Comparison of ENCODE assay signal across 26 cellular contexts in the genomic region with DNA sequence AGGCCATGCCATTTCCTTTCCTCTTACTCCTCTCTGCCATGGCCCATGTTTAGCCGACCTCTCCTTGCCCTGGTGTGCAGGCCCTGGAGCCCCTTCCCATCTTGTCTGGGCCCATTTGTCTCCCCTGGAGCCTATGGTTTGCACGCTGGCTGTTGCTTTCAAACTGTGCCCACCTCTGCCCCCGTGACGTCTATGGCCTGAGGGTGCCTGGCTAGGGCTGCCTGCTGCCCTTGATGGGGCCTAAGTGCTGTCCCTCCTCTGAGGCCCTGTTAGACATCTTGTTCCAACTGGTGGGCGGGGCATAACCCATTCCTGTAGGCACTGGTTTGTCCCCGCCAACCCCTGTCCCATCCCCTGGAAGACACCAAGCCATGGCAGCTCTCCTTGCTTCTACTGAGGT. TPM values are rescaled to one million over a fixed set of nuclear protein-coding genes. Genes with fewer than 3 reads are reported as not detected.
DNase-seq lines count a peak whose midpoint lies in the region; ATAC-seq and TF ChIP-seq lines count a peak whose summit lies in the region.
"Had no signal": no experiment of that assay in that cellular context is flagged by ENCODE, and none has a peak within 500 bp of the region (broad histone marks: within the 10 kb centered on the region; RNA-seq: fewer than 3 reads in every experiment).

No MANE protein-coding gene starts in this region.

- H3K27ac ChIP-seq in VCaP (peak overlapping the region; percentile 43; the same call in 1 of the 2 replicates), neuronal stem cell (replicated peaks; ENCODE audit: low read length) (no peak overlapping the region), body of pancreas (no peak overlapping the region), esophagus squamous epithelium (no peak overlapping the region)
- H3K27ac ChIP-seq: BLaER1, HL-60 had no signal

- no peak overlapping the region for H2AFZ ChIP-seq in neuronal stem cell (ENCODE audit: low read length)

- H3K18ac ChIP-seq in neuronal stem cell (ENCODE audit: low read length) = peak overlapping the region; percentile 3

- peak; percentile 47 for DNase-seq in activated effector memory CD4-positive, alpha-beta T cell treated with anti-CD3 and anti-CD28 coated beads, Interleukin-2, amount 50 U/mL, for 16 hours
- DNase-seq in activated effector memory CD4-positive, alpha-beta T cell treated with Interleukin-2 at 50 U/mL for 16 hours = no peak
- DNase-seq in neuronal stem cell (ENCODE audit: low spot score) (no peak), ureter (ENCODE audit: low spot score) (peak; percentile 32), body of pancreas (no peak), esophagus squamous epithelium (lab: John Stamatoyannopoulos, UW) (no peak)
- DNase-seq: COR-L47, DMS53, GOT3, HCEC 1CT, NCI-H1048, NCI-H1417, NCI-H1694, NCI-H2029 treated with DMSO at 0.1 percent for 48 hours, NCI-H2227 treated with DMSO at 0.1 percent for 48 hours, NCI-H69, RPMI8226, SHP77 had no signal

- no peak overlapping the region for H3K9ac ChIP-seq in neuronal stem cell (ENCODE audit: low read depth, low read length, poor library complexity)
- H3K9ac ChIP-seq: BLaER1 had no signal

- WGBS in neuronal stem cell (ENCODE audit: extremely low coverage in 2 of 2, insufficient read length in 2 of 2, insufficient replicate concordance in 1 of 2), 2 donors = no CpG with 5 or more reads among the region's 6 CpGs
- 94 to 96% methylated on average over 6 of the region's 6 CpGs for WGBS in body of pancreas, 2 donors
- 77 to 84% methylated on average over 6 of the region's 6 CpGs for WGBS in esophagus squamous epithelium, 2 donors

- H3K4me1 ChIP-seq in neuronal stem cell (ENCODE audit: control insufficient read depth in 2 of 2, insufficient read depth in 1 of 2, low read depth in 1 of 2, low read length in 2 of 2) (peaks cover 0 to 2% of the 10 kb centered on the region in 2 donors), body of pancreas (peaks cover 13% of the 10 kb centered on the region), esophagus squamous epithelium (peaks cover 0 to 8% (median 0%) of the 10 kb centered on the region in 3 donors)
- H3K4me1 ChIP-seq: BLaER1 had no signal

- TF ChIP-seq CTCF in VCaP (conservative IDR thresholded peaks at IDR 0.05) (no peak), body of pancreas (IDR thresholded peaks at IDR 0.05) (no peak), esophagus squamous epithelium (IDR thresholded peaks at IDR 0.05) (no peak)

- no peak overlapping the region for H4K91ac ChIP-seq in neuronal stem cell (ENCODE audit: low read depth, low read length, poor library complexity)

- H3K4me3 ChIP-seq in neuronal stem cell (ENCODE audit: low read length in 2 of 2) = no peak overlapping the region
- H3K4me3 ChIP-seq in body of pancreas = no peak overlapping the region
- no peak overlapping the region for H3K4me3 ChIP-seq in esophagus squamous epithelium
- H3K4me3 ChIP-seq: BLaER1 had no signal

- H2BK120ac ChIP-seq in neuronal stem cell (ENCODE audit: low read depth, low read length) = no peak overlapping the region

- H3K36me3 ChIP-seq in neuronal stem cell (replicated peaks in 1 of 2; ENCODE audit: control insufficient read depth in 2 of 2, insufficient read depth in 2 of 2, low read length in 2 of 2) = peaks cover 0 to 8% of the 10 kb centered on the region in 2 donors
- H3K36me3 ChIP-seq in body of pancreas (replicated peaks in 1 of 2; ENCODE audit: insufficient read depth in 1 of 2, low read depth in 2 of 2) = no peaks in the 10 kb centered on the region
- no peaks in the 10 kb centered on the region for H3K36me3 ChIP-seq in esophagus squamous epithelium
- H3K36me3 ChIP-seq: BLaER1 had no signal

- H3K4ac ChIP-seq in neuronal stem cell (ENCODE audit: low read length) = no peak overlapping the region

- no peak overlapping the region for H3K23ac ChIP-seq in neuronal stem cell (ENCODE audit: low read depth, low read length, poor library complexity)

- no peak overlapping the region for H4K8ac ChIP-seq in neuronal stem cell (ENCODE audit: low read depth, low read length)

- peak overlapping the region; percentile 52 for H2BK12ac ChIP-seq in neuronal stem cell (ENCODE audit: low read length)

- H3K9me3 ChIP-seq in neuronal stem cell (replicated peaks in 1 of 2; ENCODE audit: control insufficient read depth in 2 of 2, insufficient read depth in 1 of 2, low read depth in 1 of 2, low read length in 2 of 2) = peaks cover 0 to 2% of the 10 kb centered on the region in 2 donors
- no peaks in the 10 kb centered on the region for H3K9me3 ChIP-seq in body of pancreas
- no peaks in the 10 kb centered on the region for H3K9me3 ChIP-seq in esophagus squamous epithelium
- H3K9me3 ChIP-seq: BLaER1 had no signal

- no peak overlapping the region for H2AK5ac ChIP-seq in neuronal stem cell (ENCODE audit: low read depth, low read length)

- TF ChIP-seq POLR2A in body of pancreas (IDR thresholded peaks at IDR 0.05) (no peak), esophagus squamous epithelium (IDR thresholded peaks at IDR 0.05) (no peak)

- H2BK5ac ChIP-seq in neuronal stem cell (ENCODE audit: low read length) = no peak overlapping the region

- peaks cover 3% of the 10 kb centered on the region for H3K79me1 ChIP-seq in neuronal stem cell (ENCODE audit: low read depth, low read length)

- H3K27me3 ChIP-seq in neuronal stem cell (ENCODE audit: control insufficient read depth in 3 of 3, insufficient read depth in 3 of 3, low read depth in 1 of 3, low read length in 3 of 3) (no peaks in the 10 kb centered on the region), body of pancreas (no peaks in the 10 kb centered on the region), esophagus squamous epithelium (peaks cover 0 to 21% (median 0%) of the 10 kb centered on the region in 4 donors)
- H3K27me3 ChIP-seq: BLaER1 had no signal

- no peak overlapping the region for H3K14ac ChIP-seq in neuronal stem cell (ENCODE audit: low read length)

- ATAC-seq in body of pancreas (no peak), HG03571 (IDR thresholded peaks at IDR 0.05; ENCODE audit: unreplicated experiment) (no peak)

- no peak overlapping the region for H2BK15ac ChIP-seq in neuronal stem cell (ENCODE audit: low read length)

- intact Hi-C loops in body of pancreas (cut with DNase I) (no loop called here), esophagus squamous epithelium (cut with DNase I) (loop anchor here (5.0 kb wide), 1 partner anchor 57 kb away; no protein-coding TSS in a partner anchor)

- no peak overlapping the region for H3K4me2 ChIP-seq in neuronal stem cell (ENCODE audit: insufficient read depth, low read length, poor library complexity, severe bottlenecking)
- H3K4me2 ChIP-seq: BLaER1 had no signal

RNA-seq across cellular contexts. Expression of gene ENHO, which starts 22.7 kb away (rescaled TPM):
- polyA plus RNA-seq in neuronal stem cell (2013, experiment 1 of 2) = 18.0 TPM
- polyA plus RNA-seq in neuronal stem cell (2013, experiment 2 of 2) = 16.3 TPM
- total RNA-seq in ureter (0.36 TPM), body of pancreas (1 to 10 TPM in 1 of 2 donors, not detected in 1; 2.9 TPM), esophagus squamous epithelium (under 1 TPM in 1 of 4 donors, not detected in 3; 0.38 TPM)
- total RNA-seq: NCI-H460 had no signal
- polyA plus RNA-seq: AG04450 had no signal

RNA-seq across cellular contexts. Expression of gene CNTFR, which starts 44.0 kb away (rescaled TPM):
- polyA plus RNA-seq in neuronal stem cell (2013, experiment 1 of 2) = 127 TPM
- 126 TPM for polyA plus RNA-seq in neuronal stem cell (2013, experiment 2 of 2)
- total RNA-seq in ureter (9.4 TPM), body of pancreas (10 to 100 TPM in 1 of 2 donors, 1 to 10 TPM in 1; 1.6 to 16.8 TPM), esophagus squamous epithelium (1 to 10 TPM in 1 of 4 donors, under 1 TPM in 2, not detected in 1; 0.29 to 4.6 (median 0.40) TPM)
- total RNA-seq: CD4-positive, alpha-beta T cell; Daoy; NCI-H460 had no signal
- polyA plus RNA-seq: AG04450 had no signal

Comparison
In these comparisons a context has a peak if more than half of its experiments do, and no peak if none do; other contexts are left out.
1. DNase-seq: peak in activated effector memory CD4-positive, alpha-beta T cell treated with anti-CD3 and anti-CD28 coated beads, Interleukin-2, amount 50 U/mL, for 16 hours (single experiment) and ureter (single experiment); none in activated effector memory CD4-positive, alpha-beta T cell treated with Interleukin-2 at 50 U/mL for 16 hours (single experiment), neuronal stem cell (single experiment), body of pancreas (0 of 4) and esophagus squamous epithelium (single experiment).